In the genomic region with DNA sequence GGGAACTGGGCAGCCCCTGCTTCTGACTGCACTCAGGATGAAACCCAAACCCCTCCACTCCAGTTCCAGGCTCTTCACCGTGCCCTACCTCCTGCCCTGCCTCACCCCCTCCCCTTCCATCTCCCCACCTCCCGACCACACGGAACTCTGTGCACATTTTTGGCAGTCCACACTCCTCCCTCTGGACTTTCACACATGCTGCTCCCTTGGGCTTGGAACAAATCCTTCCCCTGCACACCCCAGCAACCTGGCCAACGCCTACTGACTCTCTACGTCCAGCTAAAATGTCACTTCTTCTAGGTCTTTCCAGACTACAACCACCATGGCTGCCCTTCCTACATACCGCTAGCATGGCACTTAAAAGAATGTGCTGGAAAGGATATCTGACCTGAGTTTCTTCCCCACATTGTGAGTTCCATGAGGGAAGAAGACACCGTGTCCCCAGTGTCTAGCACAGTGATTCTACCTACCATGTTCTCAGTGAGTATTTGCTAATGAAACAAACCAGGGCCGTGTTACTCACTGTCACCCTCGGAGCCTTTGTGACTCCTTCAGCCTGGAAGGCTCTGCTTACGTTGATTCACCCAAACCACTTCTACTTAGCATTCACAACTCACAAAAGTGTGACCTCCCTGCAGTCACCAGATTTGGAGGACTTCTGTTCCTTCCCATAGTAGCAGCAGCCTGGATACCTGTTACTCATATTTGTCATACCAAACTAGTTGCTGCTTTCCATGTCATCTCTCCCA, we compare ENCODE assay signal across 28 cellular contexts. TPM values are rescaled to one million over a fixed set of nuclear protein-coding genes. Genes with fewer than 3 reads are reported as not detected.
A peak's percentile ranks its signal among the peaks of the same experiment; 100 is the strongest.
DNase-seq lines count a peak whose midpoint lies in the region; ATAC-seq and TF ChIP-seq lines count a peak whose summit lies in the region.
"Had no signal": no experiment of that assay in that cellular context is flagged by ENCODE, and none has a peak within 500 bp of the region (broad histone marks: within the 10 kb centered on the region; RNA-seq: fewer than 3 reads in every experiment).

No MANE protein-coding gene starts in this region.

- TF ChIP-seq CTCF in vagina (IDR thresholded peaks at IDR 0.05), result no peak

- TF ChIP-seq POLR2A in vagina (IDR thresholded peaks at IDR 0.05), result no peak

- H3K36me3 ChIP-seq in vagina, result no peaks in the 10 kb centered on the region
- H3K36me3 ChIP-seq: HAP-1, lower lobe of right lung, neural progenitor cell, sigmoid colon, upper lobe of right lung had no signal

- no peaks in the 10 kb centered on the region for H3K9me3 ChIP-seq in vagina
- H3K9me3 ChIP-seq: Caco-2, HAP-1, lower lobe of right lung, sigmoid colon, upper lobe of right lung had no signal

- H3K4me1 ChIP-seq in vagina, result peaks cover 9% of the 10 kb centered on the region
- H3K4me1 ChIP-seq: Caco-2, HAP-1 had no signal

- no peak overlapping the region for H3K4me3 ChIP-seq in vagina
- H3K4me3 ChIP-seq: BLaER1, HAP-1, lower lobe of right lung, neural progenitor cell, sigmoid colon, upper lobe of right lung had no signal

- intact Hi-C loops in Right ventricle myocardium inferior (cut with DNase I) (no loop called here), cardiac septum (cut with DNase I) (no loop called here), vagina (cut with DNase I) (no loop called here)

- H3K27me3 ChIP-seq in vagina, result no peaks in the 10 kb centered on the region
- H3K27me3 ChIP-seq: BLaER1, neural progenitor cell, sigmoid colon, upper lobe of right lung had no signal

- ATAC-seq in Right ventricle myocardium inferior (peak; percentile 34), GM19023 (IDR thresholded peaks at IDR 0.05; ENCODE audit: unreplicated experiment) (no peak)
- ATAC-seq: activated CD4-positive, CD25-positive, alpha-beta regulatory T cell treated with anti-CD3 and anti-CD28 coated beads, Interleukin-2, amount 50 U/mL, for 24 hours; activated T-cell treated with anti-CD3 and anti-CD28 coated beads, Interleukin-2, amount 50 U/mL, for 72 hours; upper lobe of right lung had no signal

- H3K27ac ChIP-seq in angular gyrus (ENCODE audit: low read depth, low read length), result peak overlapping the region; percentile 5
- peak overlapping the region; percentile 11 for H3K27ac ChIP-seq in vagina
- H3K27ac ChIP-seq: BLaER1, lower lobe of right lung, neural progenitor cell, sigmoid colon, upper lobe of right lung had no signal

- DNase-seq in Right ventricle myocardium inferior (ENCODE audit: missing footprints) (no peak), cardiac septum (ENCODE audit: low spot score) (no peak), islet precursor cell (peak; percentile 28), vagina (ENCODE audit: extremely low spot score in 2 of 2) (no peak), pons (ENCODE audit: low spot score) (no peak)
- DNase-seq: ACHN; activated T-cell treated with anti-CD3 and anti-CD28 coated beads, Interleukin-2, amount 50 U/mL, for 72 hours; Caco-2; DMS79; effector memory CD4-positive, alpha-beta T cell; foreskin melanocyte; GF-D8; hippocampal formation; immature natural killer cell; lower lobe of right lung; NCI-H1694; NCI-H510A treated with DMSO at 0.1 percent for 48 hours; NK-92 treated with Interleukin-12 subunit alpha and Interleukin-12 subunit beta, amount 100 ng/mL, for 24 hours; posterior cingulate gyrus; sigmoid colon; stimulated activated CD4-positive, alpha-beta T cell treated with anti-CD3 and anti-CD28 coated beads, Interleukin-15, amount 100 ng/mL, for 24 hours; upper lobe of right lung had no signal

RNA-seq across cellular contexts. Expression of a gene that starts 18.7 kb away (rescaled TPM):
- total RNA-seq in Right ventricle myocardium inferior, result 197 TPM
- total RNA-seq in cardiac septum, result 105 TPM
- 27.7 TPM for total RNA-seq in vagina
